In genomic region chr12:538731-539539, GRCh38 we compare ENCODE assay signal across 9 cellular contexts.
DNase-seq lines count a peak whose midpoint lies in the region; ATAC-seq and TF ChIP-seq lines count a peak whose summit lies in the region.
"Had no signal": no experiment of that assay in that cellular context is flagged by ENCODE, and none has a peak within 500 bp of the region (broad histone marks: within the 10 kb centered on the region; RNA-seq: fewer than 3 reads in every experiment).

No MANE protein-coding gene starts in this region.

- H2AFZ ChIP-seq in osteoblast (ENCODE audit: low read length): peak overlapping the region; percentile 57

- no peaks in the 10 kb centered on the region for H3K36me3 ChIP-seq in effector memory CD4-positive, alpha-beta T cell (ENCODE audit: control insufficient read depth, insufficient read depth, low read length)
- no peaks in the 10 kb centered on the region for H3K36me3 ChIP-seq in osteoblast (ENCODE audit: insufficient read depth, low read length)
- H3K36me3 ChIP-seq: neutrophil had no signal

- H3K79me2 ChIP-seq in osteoblast (ENCODE audit: insufficient read depth, low read length): no peaks in the 10 kb centered on the region

- no peaks in the 10 kb centered on the region for H4K20me1 ChIP-seq in osteoblast (ENCODE audit: insufficient read depth, low read length)

- H3K9me3 ChIP-seq in effector memory CD4-positive, alpha-beta T cell (ENCODE audit: control insufficient read depth, low read length): no peaks in the 10 kb centered on the region
- H3K9me3 ChIP-seq in osteoblast (ENCODE audit: low read depth, low read length): no peaks in the 10 kb centered on the region
- H3K9me3 ChIP-seq: neutrophil had no signal

- no peak overlapping the region for H3K27ac ChIP-seq in effector memory CD4-positive, alpha-beta T cell (ENCODE audit: insufficient read depth, low read length, poor library complexity, severe bottlenecking)
- H3K27ac ChIP-seq in osteoblast (ENCODE audit: low read depth, low read length): no peak overlapping the region
- H3K27ac ChIP-seq: neutrophil had no signal

- no peak overlapping the region for H3K4me2 ChIP-seq in osteoblast (ENCODE audit: insufficient read depth, low read length)

- H3K4me3 ChIP-seq in effector memory CD4-positive, alpha-beta T cell (ENCODE audit: insufficient read depth, low read depth, low read length, poor library complexity, severe bottlenecking): no peak overlapping the region
- H3K4me3 ChIP-seq in osteoblast (ENCODE audit: insufficient read depth, low read length): no peak overlapping the region

- DNase-seq in activated naive CD4-positive, alpha-beta T cell treated with Interleukin-2 at 50 U/mL for 16 hours: peak; percentile 8
- DNase-seq in activated naive CD4-positive, alpha-beta T cell treated with anti-CD3 and anti-CD28 coated beads, Interleukin-2, amount 50 U/mL, for 16 hours: no peak
- peak; percentile 77 for DNase-seq in SW480 (ENCODE audit: low spot score)
- peak; percentile 13 to 44 (median 21) for DNase-seq in effector memory CD4-positive, alpha-beta T cell
- peak; percentile 91 for DNase-seq in osteoblast (ENCODE audit: insufficient read length, low spot score, missing footprints)
- DNase-seq in NCI-H1417 treated with DMSO at 0.1 percent for 48 hours (lab: John Stamatoyannopoulos, UW): no peak

- H3K4me1 ChIP-seq in effector memory CD4-positive, alpha-beta T cell (ENCODE audit: control insufficient read depth, insufficient read depth, low read length, poor library complexity, severe bottlenecking): peaks cover 21% of the 10 kb centered on the region
- H3K4me1 ChIP-seq in osteoblast (ENCODE audit: insufficient read depth, low read length): peaks cover 9% of the 10 kb centered on the region

- no peaks in the 10 kb centered on the region for H3K27me3 ChIP-seq in effector memory CD4-positive, alpha-beta T cell (replicated peaks; ENCODE audit: control insufficient read depth, insufficient read depth, low read length, poor library complexity, severe bottlenecking)
- peaks cover 7% of the 10 kb centered on the region for H3K27me3 ChIP-seq in osteoblast (ENCODE audit: insufficient read depth, low read length)
- H3K27me3 ChIP-seq: neutrophil had no signal

- ATAC-seq in HG03159 (IDR thresholded peaks at IDR 0.05; ENCODE audit: unreplicated experiment) (no peak), GM18520 (IDR thresholded peaks at IDR 0.05; ENCODE audit: unreplicated experiment) (no peak)

- no peak for TF ChIP-seq CTCF in osteoblast (IDR thresholded peaks at IDR 0.05; ENCODE audit: extremely low read depth, low read depth, low read length)

Comparison
In these comparisons a context has a peak if more than half of its experiments do, and no peak if none do; other contexts are left out.
1. DNase-seq: peak in activated naive CD4-positive, alpha-beta T cell treated with Interleukin-2 at 50 U/mL for 16 hours (single experiment), SW480 (single experiment), effector memory CD4-positive, alpha-beta T cell (3 of 3) and osteoblast (single experiment); none in activated naive CD4-positive, alpha-beta T cell treated with anti-CD3 and anti-CD28 coated beads, Interleukin-2, amount 50 U/mL, for 16 hours (single experiment) and NCI-H1417 treated with DMSO at 0.1 percent for 48 hours (single experiment).